5 cellular contexts compared by ENCODE assay signal in genomic region chr14:105476937-105477658, GRCh38. TPM values are rescaled to one million over a fixed set of nuclear protein-coding genes. Genes with fewer than 3 reads are reported as not detected.
DNase-seq lines count a peak whose midpoint lies in the region; ATAC-seq and TF ChIP-seq lines count a peak whose summit lies in the region.

No MANE protein-coding gene starts in this region.

- H3K4me3 ChIP-seq in SK-N-MC = peak overlapping the region; percentile 96
- H3K4me3 ChIP-seq in fibroblast of the aortic adventitia (ENCODE audit: low read depth, low read length) = peak overlapping the region; percentile 76

- peak overlapping the region; percentile 78 for H3K27ac Mint-ChIP-seq in stimulated activated memory B cell treated with anti-CD40 and anti-IgM and Interleukin-4, amounts not matched to agents 10 μg/mL and 1 μg/mL and 100 μg/mL, for 72 hours

- DNase-seq in SK-N-MC (ENCODE audit: low read depth, low spot score) (no peak), fibroblast of the aortic adventitia (ENCODE audit: low read depth) (no peak)

- no peak for ATAC-seq in stimulated activated memory B cell treated with anti-CD40 and anti-IgM and Interleukin-4, amounts not matched to agents 10 μg/mL and 1 μg/mL and 100 μg/mL, for 72 hours
- ATAC-seq in HG03196 (IDR thresholded peaks at IDR 0.05; ENCODE audit: unreplicated experiment) (no peak), HG03175 (IDR thresholded peaks at IDR 0.05; ENCODE audit: unreplicated experiment) (no peak)

- no peak for TF ChIP-seq CTCF in fibroblast of the aortic adventitia (IDR thresholded peaks at IDR 0.05; ENCODE audit: insufficient read depth, low read length)

- peak overlapping the region; percentile 91 for H3K9ac ChIP-seq in SK-N-MC (ENCODE audit: insufficient read length)

- peaks cover 8% of the 10 kb centered on the region for H3K36me3 ChIP-seq in SK-N-MC (ENCODE audit: insufficient read depth, low read length)

- peak overlapping the region; percentile 22 for H3K4me3 Mint-ChIP-seq in stimulated activated memory B cell treated with anti-CD40 and anti-IgM and Interleukin-4, amounts not matched to agents 10 μg/mL and 1 μg/mL and 100 μg/mL, for 72 hours

- peaks cover 57% of the 10 kb centered on the region for H3K4me1 Mint-ChIP-seq in stimulated activated memory B cell treated with anti-CD40 and anti-IgM and Interleukin-4, amounts not matched to agents 10 μg/mL and 1 μg/mL and 100 μg/mL, for 72 hours

- H3K9me3 Mint-ChIP-seq in stimulated activated memory B cell treated with anti-CD40 and anti-IgM and Interleukin-4, amounts not matched to agents 10 μg/mL and 1 μg/mL and 100 μg/mL, for 72 hours = peaks cover 4% of the 10 kb centered on the region

- H3K36me3 Mint-ChIP-seq in stimulated activated memory B cell treated with anti-CD40 and anti-IgM and Interleukin-4, amounts not matched to agents 10 μg/mL and 1 μg/mL and 100 μg/mL, for 72 hours = peaks cover 5% of the 10 kb centered on the region

- no peaks in the 10 kb centered on the region for H3K9me3 ChIP-seq in SK-N-MC (ENCODE audit: low read depth, low read length)

- H3K27me3 Mint-ChIP-seq in stimulated activated memory B cell treated with anti-CD40 and anti-IgM and Interleukin-4, amounts not matched to agents 10 μg/mL and 1 μg/mL and 100 μg/mL, for 72 hours = peaks cover 9% of the 10 kb centered on the region

- H3K27ac ChIP-seq in SK-N-MC = peak overlapping the region; percentile 85

RNA-seq across cellular contexts. Expression of gene CRIP2, which starts 2.5 kb away (rescaled TPM):
- 32.9 and 54.3 TPM in 2 replicates for total RNA-seq in fibroblast of the aortic adventitia (ENCODE audit: low replicate concordance)

RNA-seq across cellular contexts. Expression of gene CRIP1, which starts 9.6 kb away (rescaled TPM):
- 9.4 and 28.4 TPM in 2 replicates for total RNA-seq in fibroblast of the aortic adventitia (ENCODE audit: low replicate concordance)

RNA-seq across cellular contexts. Expression of gene TEDC1, which starts 13.9 kb away (rescaled TPM):
- 8.7 and 12.6 TPM in 2 replicates for total RNA-seq in fibroblast of the aortic adventitia (ENCODE audit: low replicate concordance)

RNA-seq across cellular contexts. Expression of gene TMEM121, which starts 49.3 kb away (rescaled TPM):
- total RNA-seq in fibroblast of the aortic adventitia (ENCODE audit: low replicate concordance) = 4.0 and 6.7 TPM in 2 replicates

RNA-seq across cellular contexts. Expression of gene MTA1, which starts 57.5 kb away (rescaled TPM):
- total RNA-seq in fibroblast of the aortic adventitia (ENCODE audit: low replicate concordance) = 43.0 and 44.4 TPM in 2 replicates
